ENCODE assay signal across 9 cellular contexts in the genomic region with DNA sequence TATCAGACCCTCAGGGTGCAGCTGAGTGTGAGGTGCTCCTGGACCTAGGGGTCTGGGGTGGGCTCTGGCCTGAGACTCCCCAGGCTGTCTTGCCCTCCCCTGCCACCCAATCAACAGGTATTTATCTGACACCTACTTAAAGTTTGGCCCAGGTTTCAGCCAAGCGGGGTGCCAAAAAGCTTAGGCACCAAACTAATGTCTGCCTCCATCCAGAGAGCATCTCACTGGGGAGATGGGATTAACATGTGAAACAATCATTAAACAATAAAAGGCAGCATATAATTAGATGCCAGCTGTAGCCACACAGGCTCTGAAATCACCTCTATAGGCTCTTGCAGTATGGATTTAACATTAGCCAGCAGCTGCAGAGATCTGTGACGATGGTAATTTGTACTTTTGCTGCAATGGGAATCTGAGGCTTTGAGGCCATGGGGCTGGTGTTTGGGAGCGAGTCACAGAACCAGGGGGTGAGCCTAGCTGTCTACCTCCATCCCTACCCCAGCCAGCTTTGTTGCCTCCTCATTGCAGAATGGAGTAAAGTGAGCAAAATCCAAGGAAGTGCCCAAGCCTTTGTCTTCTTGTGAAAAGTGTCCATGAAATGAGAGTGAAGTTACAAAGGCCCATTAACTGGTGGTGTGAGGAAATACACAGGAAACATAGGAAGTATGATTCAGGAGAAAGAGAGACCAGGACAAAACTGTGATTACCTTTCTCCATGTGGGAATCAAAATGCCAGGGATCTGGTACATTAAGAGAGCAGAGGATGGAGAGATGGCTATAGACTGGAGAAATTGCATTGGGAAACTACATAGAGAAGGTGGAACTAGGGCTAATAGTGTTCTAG. TPM values are rescaled to one million over a fixed set of nuclear protein-coding genes. Genes with fewer than 3 reads are reported as not detected.
A peak's percentile ranks its signal among the peaks of the same experiment; 100 is the strongest.
DNase-seq lines count a peak whose midpoint lies in the region; ATAC-seq and TF ChIP-seq lines count a peak whose summit lies in the region.
"Had no signal": no experiment of that assay in that cellular context is flagged by ENCODE, and none has a peak within 500 bp of the region (broad histone marks: within the 10 kb centered on the region; RNA-seq: fewer than 3 reads in every experiment).

No MANE protein-coding gene starts in this region.

- H3K9ac ChIP-seq in neural progenitor cell = no peak overlapping the region

- H3K4me2 ChIP-seq in neural progenitor cell = no peak overlapping the region

- no peaks in the 10 kb centered on the region for H3K27me3 Mint-ChIP-seq in CD8-positive, alpha-beta T cell (ENCODE audit: low read depth)
- no peaks in the 10 kb centered on the region for H3K27me3 Mint-ChIP-seq in activated naive CD8-positive, alpha-beta T cell treated with anti-CD3 and anti-CD28 coated beads for 36 hours
- no peaks in the 10 kb centered on the region for H3K27me3 Mint-ChIP-seq in naive thymus-derived CD4-positive, alpha-beta T cell
- peaks cover 2% of the 10 kb centered on the region for H3K27me3 Mint-ChIP-seq in neural progenitor cell (ENCODE audit: insufficient read depth, low read depth)

- no peaks in the 10 kb centered on the region for H3K36me3 ChIP-seq in CD8-positive, alpha-beta T cell (ENCODE audit: insufficient read depth, low read length)
- H3K36me3 ChIP-seq in naive thymus-derived CD4-positive, alpha-beta T cell (ENCODE audit: control insufficient read depth in 2 of 3, insufficient read depth in 3 of 3, low read length in 3 of 3) = peaks cover 5 to 28% (median 5%) of the 10 kb centered on the region in 3 experiments
- no peaks in the 10 kb centered on the region for H3K36me3 ChIP-seq in neural progenitor cell

- TF ChIP-seq CTCF in CD8-positive, alpha-beta T cell (IDR thresholded peaks at IDR 0.05) = no peak
- no peak for TF ChIP-seq CTCF in neural progenitor cell (IDR thresholded peaks at IDR 0.05)

- no peaks in the 10 kb centered on the region for H4K20me1 ChIP-seq in neural progenitor cell (ENCODE audit: low read depth)

- CTCF ChIA-PET in CD8-positive, alpha-beta T cell (lab: Charles Lee) = interaction anchor here (0.7 to 26.7 kb wide), 7 partner anchors 2 to 115 kb away, joined by 3 to 709 read pairs (median 6); a partner anchor contains a TSS
- CTCF ChIA-PET in naive thymus-derived CD4-positive, alpha-beta T cell (lab: Charles Lee) = interaction anchor here (0.7 to 15.4 kb wide), 6 partner anchors 8 to 877 kb away, joined by 3 to 424 read pairs (median 4); a partner anchor contains a TSS

- H3K9me3 ChIP-seq in CD8-positive, alpha-beta T cell (ENCODE audit: low read length) = no peaks in the 10 kb centered on the region
- no peaks in the 10 kb centered on the region for H3K9me3 ChIP-seq in naive thymus-derived CD4-positive, alpha-beta T cell (ENCODE audit: control insufficient read depth in 2 of 3, low read length in 3 of 3)
- H3K9me3 ChIP-seq in neural progenitor cell (ENCODE audit: low read depth) = no peaks in the 10 kb centered on the region

- no peak for DNase-seq in CD8-positive, alpha-beta T cell
- DNase-seq in NCI-H1092 (lab: John Stamatoyannopoulos, UW) = peak; percentile 57
- no peak for DNase-seq in activated naive CD8-positive, alpha-beta T cell treated with anti-CD3 and anti-CD28 coated beads for 36 hours
- peak in 1 of 9 donors; percentile 9 for DNase-seq in naive thymus-derived CD4-positive, alpha-beta T cell
- DNase-seq in HT-29 (ENCODE audit: low spot score) = no peak
- DNase-seq in DMS153 (lab: John Stamatoyannopoulos, UW) = no peak
- no peak for DNase-seq in neural progenitor cell (ENCODE audit: low spot score)
- DNase-seq: SHP77 had no signal

- H2AFZ ChIP-seq in neural progenitor cell (replicated peaks) = no peak overlapping the region

- no peaks in the 10 kb centered on the region for H3K27me3 ChIP-seq in CD8-positive, alpha-beta T cell (ENCODE audit: insufficient read depth, low read length)
- H3K27me3 ChIP-seq in naive thymus-derived CD4-positive, alpha-beta T cell (ENCODE audit: control insufficient read depth in 2 of 2, insufficient read depth in 2 of 2, low read length in 2 of 2) = no peaks in the 10 kb centered on the region
- H3K27me3 ChIP-seq in neural progenitor cell = no peaks in the 10 kb centered on the region

- no peaks in the 10 kb centered on the region for H3K9me3 Mint-ChIP-seq in CD8-positive, alpha-beta T cell
- peaks cover 3% of the 10 kb centered on the region for H3K9me3 Mint-ChIP-seq in activated naive CD8-positive, alpha-beta T cell treated with anti-CD3 and anti-CD28 coated beads for 36 hours
- no peaks in the 10 kb centered on the region for H3K9me3 Mint-ChIP-seq in naive thymus-derived CD4-positive, alpha-beta T cell
- no peaks in the 10 kb centered on the region for H3K9me3 Mint-ChIP-seq in neural progenitor cell

- H3F3A ChIP-seq in neural progenitor cell (ENCODE audit: low read depth) = no peaks in the 10 kb centered on the region

- peak overlapping the region; percentile 59 for H3K27ac ChIP-seq in CD8-positive, alpha-beta T cell (ENCODE audit: low read depth, low read length)
- peak overlapping the region; percentile 90 for H3K27ac ChIP-seq in naive thymus-derived CD4-positive, alpha-beta T cell (ENCODE audit: low read depth, low read length)
- no peak overlapping the region for H3K27ac ChIP-seq in neural progenitor cell

- H3K4me3 Mint-ChIP-seq in CD8-positive, alpha-beta T cell = peak overlapping the region; percentile 71
- H3K4me3 Mint-ChIP-seq in activated naive CD8-positive, alpha-beta T cell treated with anti-CD3 and anti-CD28 coated beads for 36 hours = peak overlapping the region; percentile 71
- peak overlapping the region; percentile 68 to 88 (median 79) for H3K4me3 Mint-ChIP-seq in naive thymus-derived CD4-positive, alpha-beta T cell
- H3K4me3 Mint-ChIP-seq in neural progenitor cell = no peak overlapping the region

- H3K4me1 ChIP-seq in CD8-positive, alpha-beta T cell (ENCODE audit: insufficient read depth, low read length) = peaks cover 98% of the 10 kb centered on the region
- H3K4me1 ChIP-seq in naive thymus-derived CD4-positive, alpha-beta T cell (ENCODE audit: control insufficient read depth in 2 of 2, insufficient read depth in 2 of 2, low read length in 2 of 2) = peaks cover 98% of the 10 kb centered on the region in 2 donors
- peaks cover 8% of the 10 kb centered on the region for H3K4me1 ChIP-seq in neural progenitor cell

- intact Hi-C loops in CD8-positive, alpha-beta T cell (cut with DNase I, micrococcal nuclease) = loop anchor here (1.0 to 10.0 kb wide), 5 partner anchors 7 to 749 kb away; a partner anchor contains a TSS
- intact Hi-C loops in naive thymus-derived CD4-positive, alpha-beta T cell (cut with micrococcal nuclease) = loop anchor here (1.0 to 2.0 kb wide), 4 partner anchors 13 to 19 kb away; no protein-coding TSS in a partner anchor

- peak overlapping the region; percentile 32 for H3K4me3 ChIP-seq in CD8-positive, alpha-beta T cell (ENCODE audit: low read depth, low read length)
- peak overlapping the region; percentile 32 for H3K4me3 ChIP-seq in naive thymus-derived CD4-positive, alpha-beta T cell (ENCODE audit: low read length)
- H3K4me3 ChIP-seq in neural progenitor cell = no peak overlapping the region

- H3K27ac Mint-ChIP-seq in CD8-positive, alpha-beta T cell = peak overlapping the region; percentile 96
- peak overlapping the region; percentile 99 for H3K27ac Mint-ChIP-seq in activated naive CD8-positive, alpha-beta T cell treated with anti-CD3 and anti-CD28 coated beads for 36 hours
- H3K27ac Mint-ChIP-seq in naive thymus-derived CD4-positive, alpha-beta T cell = peak overlapping the region; percentile 81 to 100 (median 91)
- no peak overlapping the region for H3K27ac Mint-ChIP-seq in neural progenitor cell

- POLR2A ChIA-PET in CD8-positive, alpha-beta T cell (lab: Charles Lee) = interaction anchor here (0.8 to 18.3 kb wide), 7 partner anchors 9 to 106 kb away, joined by 3 to 320 read pairs (median 5); a partner anchor contains a TSS
- POLR2A ChIA-PET in naive thymus-derived CD4-positive, alpha-beta T cell (lab: Charles Lee) = interaction anchor here (0.9 to 30.7 kb wide), 6 partner anchors 10 to 345 kb away, joined by 3 to 722 read pairs (median 4); no protein-coding TSS in a partner anchor

- peaks cover 57% of the 10 kb centered on the region for H3K36me3 Mint-ChIP-seq in CD8-positive, alpha-beta T cell
- H3K36me3 Mint-ChIP-seq in activated naive CD8-positive, alpha-beta T cell treated with anti-CD3 and anti-CD28 coated beads for 36 hours = peaks cover 92% of the 10 kb centered on the region
- H3K36me3 Mint-ChIP-seq in naive thymus-derived CD4-positive, alpha-beta T cell = peaks cover 12 to 57% (median 27%) of the 10 kb centered on the region in 5 donors
- H3K36me3 Mint-ChIP-seq in neural progenitor cell = no peaks in the 10 kb centered on the region

- H3K4me1 Mint-ChIP-seq in CD8-positive, alpha-beta T cell (ENCODE audit: low read depth) = peaks cover 95% of the 10 kb centered on the region
- peaks cover 96% of the 10 kb centered on the region for H3K4me1 Mint-ChIP-seq in activated naive CD8-positive, alpha-beta T cell treated with anti-CD3 and anti-CD28 coated beads for 36 hours
- H3K4me1 Mint-ChIP-seq in naive thymus-derived CD4-positive, alpha-beta T cell = peaks cover 75 to 100% (median 96%) of the 10 kb centered on the region in 7 donors
- H3K4me1 Mint-ChIP-seq in neural progenitor cell = no peaks in the 10 kb centered on the region

- ATAC-seq in CD8-positive, alpha-beta T cell = no peak
- no peak for ATAC-seq in naive thymus-derived CD4-positive, alpha-beta T cell
- no peak for ATAC-seq in HG03159 (IDR thresholded peaks at IDR 0.05; ENCODE audit: unreplicated experiment)

- H3K79me2 ChIP-seq in neural progenitor cell (ENCODE audit: low read depth) = no peaks in the 10 kb centered on the region

RNA-seq across cellular contexts. Expression of a gene that starts 36.1 kb away (rescaled TPM):
- 10 to 100 TPM; 42.0 to 49.2 TPM for total RNA-seq in CD8-positive, alpha-beta T cell
- 100 to 1,000 TPM; 112 to 113 TPM for total RNA-seq in activated naive CD8-positive, alpha-beta T cell treated with anti-CD3 and anti-CD28 coated beads for 36 hours
- total RNA-seq in naive thymus-derived CD4-positive, alpha-beta T cell = 10 to 100 TPM; 38.7 to 73.0 (median 59.6) TPM
- 10 to 100 TPM; 33.5 to 53.4 TPM for polyA plus RNA-seq in naive thymus-derived CD4-positive, alpha-beta T cell
- 46.0 and 47.4 TPM in 2 replicates for total RNA-seq in HT-29 (2014; rRNA removed; shearing (Covaris generic))
- total RNA-seq in neural progenitor cell (ENCODE audit: low replicate concordance) = 45.2 and 47.5 TPM in 2 replicates

RNA-seq across cellular contexts. Expression of a gene that starts 59.2 kb away (rescaled TPM):
- total RNA-seq in CD8-positive, alpha-beta T cell = 1 to 10 TPM in 1 of 2 experiments, under 1 TPM in 1; 0.94 to 1.4 TPM
- 1 to 10 TPM; 5.2 to 5.3 TPM for total RNA-seq in activated naive CD8-positive, alpha-beta T cell treated with anti-CD3 and anti-CD28 coated beads for 36 hours
- 1 to 10 TPM in 2 of 5 experiments, under 1 TPM in 3; 0.22 to 8.2 (median 0.69) TPM for total RNA-seq in naive thymus-derived CD4-positive, alpha-beta T cell
- not detected for polyA plus RNA-seq in naive thymus-derived CD4-positive, alpha-beta T cell
- 0.31 and 0.36 TPM in 2 replicates for total RNA-seq in HT-29 (2014; rRNA removed; shearing (Covaris generic))
- total RNA-seq in neural progenitor cell (ENCODE audit: low replicate concordance) = 21.9 and 22.7 TPM in 2 replicates
